ENCODE assay signal across 1 cellular context in genomic region chr20:41318271-41318649, GRCh38.
TF ChIP-seq lines count a peak whose summit lies in the region.

No MANE protein-coding gene starts in this region.

TF ChIP-seq in IMR-90, 13 proteins besides CTCF, POLR2A, EP300 and RAD21:
- TF ChIP-seq CHD1 (IDR thresholded peaks at IDR 0.05; ENCODE audit: low read depth, low read length) (no peak), FOS (IDR thresholded peaks at IDR 0.05; ENCODE audit: low read depth, low read length) (no peak), RCOR1 (IDR thresholded peaks at IDR 0.05; ENCODE audit: insufficient replicate concordance, low read length) (no peak), MXI1 (IDR thresholded peaks at IDR 0.05; ENCODE audit: borderline replicate concordance, low read depth, low read length) (no peak), SMC3 (IDR thresholded peaks at IDR 0.05; ENCODE audit: low read depth, low read length) (no peak), ELK1 (IDR thresholded peaks at IDR 0.05; ENCODE audit: borderline replicate concordance, low read depth, low read length) (no peak), RFX5 (IDR thresholded peaks at IDR 0.05; ENCODE audit: low read depth, low read length) (no peak), USF2 (IDR thresholded peaks at IDR 0.05; ENCODE audit: low read depth, low read length) (no peak), CEBPB (IDR thresholded peaks at IDR 0.05; ENCODE audit: low read depth, low read length) (no peak), MAFK (IDR thresholded peaks at IDR 0.05; ENCODE audit: low read depth, low read length) (no peak), BHLHE40 (IDR thresholded peaks at IDR 0.05; ENCODE audit: low read depth, low read length) (no peak), MAZ (IDR thresholded peaks at IDR 0.05; ENCODE audit: borderline replicate concordance, low read depth, low read length) (no peak), NFE2L2 (IDR thresholded peaks at IDR 0.05; ENCODE audit: low read depth, low read length) (no peak)
